9 cellular contexts compared by ENCODE assay signal in genomic region chr7:2637505-2638223, GRCh38. TPM values are rescaled to one million over a fixed set of nuclear protein-coding genes. Genes with fewer than 3 reads are reported as not detected.
A peak's percentile ranks its signal among the peaks of the same experiment; 100 is the strongest.
DNase-seq lines count a peak whose midpoint lies in the region; ATAC-seq and TF ChIP-seq lines count a peak whose summit lies in the region.
"Had no signal": no experiment of that assay in that cellular context is flagged by ENCODE, and none has a peak within 500 bp of the region (broad histone marks: within the 10 kb centered on the region; RNA-seq: fewer than 3 reads in every experiment).

No MANE protein-coding gene starts in this region.

- H3K27me3 ChIP-seq in layer of hippocampus (ENCODE audit: control insufficient read depth, insufficient read depth, low read length) (no peaks in the 10 kb centered on the region), subcutaneous abdominal adipose tissue (ENCODE audit: control insufficient read depth in 5 of 5, insufficient read depth in 4 of 5, low read length in 5 of 5) (no peaks in the 10 kb centered on the region)

- ATAC-seq in GM21576 (IDR thresholded peaks at IDR 0.05; ENCODE audit: unreplicated experiment): peak; percentile 37
- ATAC-seq in SK-N-SH treated with all-trans-retinoic acid at 6 μM for 48 hours: peak; percentile 1
- no peak for ATAC-seq in HG02970 (IDR thresholded peaks at IDR 0.05; ENCODE audit: low FRiP score, unreplicated experiment)

- H3K36me3 ChIP-seq in subcutaneous abdominal adipose tissue (ENCODE audit: control insufficient read depth in 5 of 5, insufficient read depth in 5 of 5, low read length in 5 of 5): peaks cover 0 to 5% (median 0%) of the 10 kb centered on the region in 5 donors

- H3K27ac ChIP-seq in layer of hippocampus (ENCODE audit: low read depth, low read length) (peak overlapping the region; percentile 76), subcutaneous abdominal adipose tissue (ENCODE audit: low read depth, low read length) (peak overlapping the region; percentile 62)
- H3K27ac ChIP-seq: PC-9 had no signal

- H3K4me3 ChIP-seq in subcutaneous abdominal adipose tissue (ENCODE audit: low read depth in 1 of 5, low read length in 5 of 5): peak overlapping the region in 1 of 5 donors; percentile 40
- H3K4me3 ChIP-seq: PC-9 had no signal

- DNase-seq in SK-N-DZ (ENCODE audit: low spot score) (no peak), middle frontal gyrus (ENCODE audit: extremely low spot score, low spot score) (no peak), kidney tubule cell (ENCODE audit: low spot score) (no peak)
- DNase-seq: PC-9 had no signal

- peak overlapping the region in 1 of 5 donors; percentile 57 for H3K9ac ChIP-seq in subcutaneous abdominal adipose tissue (ENCODE audit: low read length in 5 of 5)

- H3K9me3 ChIP-seq in subcutaneous abdominal adipose tissue (ENCODE audit: control insufficient read depth in 5 of 5, low read length in 5 of 5): no peaks in the 10 kb centered on the region

- H3K4me1 ChIP-seq in subcutaneous abdominal adipose tissue (ENCODE audit: control insufficient read depth in 5 of 5, insufficient read depth in 5 of 5, low read length in 5 of 5): peaks cover 4 to 95% (median 88%) of the 10 kb centered on the region in 5 donors

TF ChIP-seq in SK-N-SH treated with all-trans-retinoic acid at 6 μM for 48 hours, 23 proteins besides CTCF, POLR2A, EP300 and RAD21:
- TF ChIP-seq ESRRG (CRISPR knock-in tag; IDR thresholded peaks at IDR 0.05): no peak
- TF ChIP-seq RARB (CRISPR knock-in tag; IDR thresholded peaks at IDR 0.05): no peak
- TF ChIP-seq TCF4 (CRISPR knock-in tag; IDR thresholded peaks at IDR 0.05; ENCODE audit: borderline replicate concordance): no peak
- TF ChIP-seq ARNTL (CRISPR knock-in tag; IDR thresholded peaks at IDR 0.05; ENCODE audit: borderline replicate concordance, low read depth): no peak

RNA-seq across cellular contexts. Expression of gene TTYH3, which starts 5.9 kb away (rescaled TPM):
- 29.1 and 30.3 TPM in 2 replicates for polyA plus RNA-seq in SK-N-DZ (2014; cell fraction: cytosol; rRNA removed)
- polyA plus RNA-seq in SK-N-DZ (2014; cell fraction: nucleus; rRNA removed): 37.3 and 64.0 TPM in 2 replicates

RNA-seq across cellular contexts. Expression of gene AMZ1, which starts 50.3 kb away (rescaled TPM):
- 0.05 and 0.06 TPM in 2 replicates for polyA plus RNA-seq in SK-N-DZ (2014; cell fraction: cytosol; rRNA removed)
- 0.29 TPM in 1 of 2 replicates, not detected in the other for polyA plus RNA-seq in SK-N-DZ (2014; cell fraction: nucleus; rRNA removed)
